ENCODE assay signal across 1 cellular context in the genomic region with DNA sequence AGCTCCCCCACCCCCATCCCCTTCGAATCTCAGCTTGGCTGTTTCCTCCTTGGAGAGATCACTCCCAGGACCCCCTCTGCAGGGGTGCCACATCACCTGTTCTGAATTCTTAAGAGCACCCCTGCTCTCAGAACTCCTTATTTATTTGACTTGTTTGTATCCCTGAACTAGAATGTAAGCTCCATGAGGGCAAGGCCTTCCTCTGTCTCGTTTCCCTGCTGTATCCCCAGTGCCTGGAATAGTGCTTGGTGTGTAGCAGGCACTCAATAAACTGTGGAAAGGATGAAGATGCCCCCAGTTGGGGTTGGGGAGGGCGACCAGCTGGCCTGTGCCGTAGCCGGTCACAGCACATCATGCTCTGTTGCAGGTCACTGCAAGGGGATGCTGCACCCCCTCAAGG.
TF ChIP-seq lines count a peak whose summit lies in the region.

No MANE protein-coding gene starts in this region.

TF ChIP-seq in K562, 482 proteins besides CTCF, POLR2A, EP300 and RAD21:
- TF ChIP-seq CBFA2T3 (IDR thresholded peaks at IDR 0.05), result no peak
- peak; percentile 90 for TF ChIP-seq ZNF316 (IDR thresholded peaks at IDR 0.05)
- no peak for TF ChIP-seq KDM1A (IDR thresholded peaks at IDR 0.05)
- no peak for TF ChIP-seq ZNF133 (CRISPR knock-in tag; IDR thresholded peaks at IDR 0.05)
- no peak for TF ChIP-seq SRSF9 (IDR thresholded peaks at IDR 0.05; ENCODE audit: borderline replicate concordance, low read depth, low read length)
- no peak for TF ChIP-seq MYNN (IDR thresholded peaks at IDR 0.05)
- no peak for TF ChIP-seq MYNN (CRISPR knock-in tag; IDR thresholded peaks at IDR 0.05)
- TF ChIP-seq, protein P1, sequence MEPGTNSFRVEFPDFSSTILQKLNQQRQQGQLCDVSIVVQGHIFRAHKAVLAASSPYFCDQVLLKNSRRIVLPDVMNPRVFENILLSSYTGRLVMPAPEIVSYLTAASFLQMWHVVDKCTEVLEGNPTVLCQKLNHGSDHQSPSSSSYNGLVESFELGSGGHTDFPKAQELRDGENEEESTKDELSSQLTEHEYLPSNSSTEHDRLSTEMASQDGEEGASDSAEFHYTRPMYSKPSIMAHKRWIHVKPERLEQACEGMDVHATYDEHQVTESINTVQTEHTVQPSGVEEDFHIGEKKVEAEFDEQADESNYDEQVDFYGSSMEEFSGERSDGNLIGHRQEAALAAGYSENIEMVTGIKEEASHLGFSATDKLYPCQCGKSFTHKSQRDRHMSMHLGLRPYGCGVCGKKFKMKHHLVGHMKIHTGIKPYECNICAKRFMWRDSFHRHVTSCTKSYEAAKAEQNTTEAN (CRISPR knock-in tag; IDR thresholded peaks at IDR 0.05), result no peak
- peak in 1 of 2 experiments; percentile 32; a peak in 1 of 3 replicates for TF ChIP-seq CBX3 (IDR thresholded peaks at IDR 0.05; ENCODE audit: borderline replicate concordance in 1 of 2, low read length in 2 of 2)
- no peak for TF ChIP-seq NFIC (IDR thresholded peaks at IDR 0.05)
- TF ChIP-seq ZNF699 (CRISPR knock-in tag; IDR thresholded peaks at IDR 0.05; ENCODE audit: insufficient replicate concordance), result no peak
- TF ChIP-seq CEBPB (tag; IDR thresholded peaks at IDR 0.05), result no peak
- TF ChIP-seq MTA2 (IDR thresholded peaks at IDR 0.05; ENCODE audit: low read depth), result no peak
- TF ChIP-seq, protein P2, sequence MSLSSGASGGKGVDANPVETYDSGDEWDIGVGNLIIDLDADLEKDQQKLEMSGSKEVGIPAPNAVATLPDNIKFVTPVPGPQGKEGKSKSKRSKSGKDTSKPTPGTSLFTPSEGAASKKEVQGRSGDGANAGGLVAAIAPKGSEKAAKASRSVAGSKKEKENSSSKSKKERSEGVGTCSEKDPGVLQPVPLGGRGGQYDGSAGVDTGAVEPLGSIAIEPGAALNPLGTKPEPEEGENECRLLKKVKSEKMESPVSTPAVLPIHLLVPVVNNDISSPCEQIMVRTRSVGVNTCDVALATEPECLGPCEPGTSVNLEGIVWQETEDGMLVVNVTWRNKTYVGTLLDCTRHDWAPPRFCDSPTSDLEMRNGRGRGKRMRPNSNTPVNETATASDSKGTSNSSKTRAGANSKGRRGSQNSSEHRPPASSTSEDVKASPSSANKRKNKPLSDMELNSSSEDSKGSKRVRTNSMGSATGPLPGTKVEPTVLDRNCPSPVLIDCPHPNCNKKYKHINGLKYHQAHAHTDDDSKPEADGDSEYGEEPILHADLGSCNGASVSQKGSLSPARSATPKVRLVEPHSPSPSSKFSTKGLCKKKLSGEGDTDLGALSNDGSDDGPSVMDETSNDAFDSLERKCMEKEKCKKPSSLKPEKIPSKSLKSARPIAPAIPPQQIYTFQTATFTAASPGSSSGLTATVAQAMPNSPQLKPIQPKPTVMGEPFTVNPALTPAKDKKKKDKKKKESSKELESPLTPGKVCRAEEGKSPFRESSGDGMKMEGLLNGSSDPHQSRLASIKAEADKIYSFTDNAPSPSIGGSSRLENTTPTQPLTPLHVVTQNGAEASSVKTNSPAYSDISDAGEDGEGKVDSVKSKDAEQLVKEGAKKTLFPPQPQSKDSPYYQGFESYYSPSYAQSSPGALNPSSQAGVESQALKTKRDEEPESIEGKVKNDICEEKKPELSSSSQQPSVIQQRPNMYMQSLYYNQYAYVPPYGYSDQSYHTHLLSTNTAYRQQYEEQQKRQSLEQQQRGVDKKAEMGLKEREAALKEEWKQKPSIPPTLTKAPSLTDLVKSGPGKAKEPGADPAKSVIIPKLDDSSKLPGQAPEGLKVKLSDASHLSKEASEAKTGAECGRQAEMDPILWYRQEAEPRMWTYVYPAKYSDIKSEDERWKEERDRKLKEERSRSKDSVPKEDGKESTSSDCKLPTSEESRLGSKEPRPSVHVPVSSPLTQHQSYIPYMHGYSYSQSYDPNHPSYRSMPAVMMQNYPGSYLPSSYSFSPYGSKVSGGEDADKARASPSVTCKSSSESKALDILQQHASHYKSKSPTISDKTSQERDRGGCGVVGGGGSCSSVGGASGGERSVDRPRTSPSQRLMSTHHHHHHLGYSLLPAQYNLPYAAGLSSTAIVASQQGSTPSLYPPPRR (CRISPR knock-in tag; IDR thresholded peaks at IDR 0.05; ENCODE audit: borderline replicate concordance), result no peak
- TF ChIP-seq ZNF583 (CRISPR knock-in tag; IDR thresholded peaks at IDR 0.05), result no peak
- TF ChIP-seq, protein P3, sequence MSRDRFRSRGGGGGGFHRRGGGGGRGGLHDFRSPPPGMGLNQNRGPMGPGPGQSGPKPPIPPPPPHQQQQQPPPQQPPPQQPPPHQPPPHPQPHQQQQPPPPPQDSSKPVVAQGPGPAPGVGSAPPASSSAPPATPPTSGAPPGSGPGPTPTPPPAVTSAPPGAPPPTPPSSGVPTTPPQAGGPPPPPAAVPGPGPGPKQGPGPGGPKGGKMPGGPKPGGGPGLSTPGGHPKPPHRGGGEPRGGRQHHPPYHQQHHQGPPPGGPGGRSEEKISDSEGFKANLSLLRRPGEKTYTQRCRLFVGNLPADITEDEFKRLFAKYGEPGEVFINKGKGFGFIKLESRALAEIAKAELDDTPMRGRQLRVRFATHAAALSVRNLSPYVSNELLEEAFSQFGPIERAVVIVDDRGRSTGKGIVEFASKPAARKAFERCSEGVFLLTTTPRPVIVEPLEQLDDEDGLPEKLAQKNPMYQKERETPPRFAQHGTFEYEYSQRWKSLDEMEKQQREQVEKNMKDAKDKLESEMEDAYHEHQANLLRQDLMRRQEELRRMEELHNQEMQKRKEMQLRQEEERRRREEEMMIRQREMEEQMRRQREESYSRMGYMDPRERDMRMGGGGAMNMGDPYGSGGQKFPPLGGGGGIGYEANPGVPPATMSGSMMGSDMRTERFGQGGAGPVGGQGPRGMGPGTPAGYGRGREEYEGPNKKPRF (IDR thresholded peaks at IDR 0.05; ENCODE audit: low read depth, low read length), result no peak
- no peak for TF ChIP-seq RNF2 (IDR thresholded peaks at IDR 0.05)
- TF ChIP-seq SIN3B (IDR thresholded peaks at IDR 0.05; ENCODE audit: low read depth), result no peak
- no peak for TF ChIP-seq CCAR2 (IDR thresholded peaks at IDR 0.05; ENCODE audit: low read depth, low read length)
- TF ChIP-seq MYBL2 (IDR thresholded peaks at IDR 0.05; ENCODE audit: low read depth), result no peak
- no peak for TF ChIP-seq MYBL2 (CRISPR knock-in tag; IDR thresholded peaks at IDR 0.05; ENCODE audit: borderline replicate concordance)
- TF ChIP-seq SAFB2 (IDR thresholded peaks at IDR 0.05; ENCODE audit: borderline replicate concordance, low read depth, low read length, severe bottlenecking), result no peak
- TF ChIP-seq TAF9B (IDR thresholded peaks at IDR 0.05; ENCODE audit: partially characterized antibody), result no peak
- TF ChIP-seq TRIM28 (IDR thresholded peaks at IDR 0.05), result peak; percentile 80
- TF ChIP-seq TSC22D4 (tag; IDR thresholded peaks at IDR 0.05), result no peak
- no peak for TF ChIP-seq ZBTB7A (IDR thresholded peaks at IDR 0.05; ENCODE audit: borderline replicate concordance, control insufficient read depth, low read depth, low read length)
- TF ChIP-seq, protein P4, sequence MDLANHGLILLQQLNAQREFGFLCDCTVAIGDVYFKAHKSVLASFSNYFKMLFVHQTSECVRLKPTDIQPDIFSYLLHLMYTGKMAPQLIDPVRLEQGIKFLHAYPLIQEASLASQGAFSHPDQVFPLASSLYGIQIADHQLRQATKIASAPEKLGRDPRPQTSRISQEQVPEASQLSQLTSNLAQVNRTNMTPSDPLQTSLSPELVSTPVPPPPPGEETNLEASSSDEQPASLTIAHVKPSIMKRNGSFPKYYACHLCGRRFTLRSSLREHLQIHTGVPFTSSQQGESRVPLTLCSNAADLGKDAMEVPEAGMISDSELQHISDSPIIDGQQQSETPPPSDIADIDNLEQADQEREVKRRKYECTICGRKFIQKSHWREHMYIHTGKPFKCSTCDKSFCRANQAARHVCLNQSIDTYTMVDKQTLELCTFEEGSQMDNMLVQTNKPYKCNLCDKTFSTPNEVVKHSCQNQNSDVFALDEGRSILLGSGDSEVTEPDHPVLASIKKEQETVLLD (IDR thresholded peaks at IDR 0.05), result no peak
- no peak for TF ChIP-seq ZNF124 (CRISPR knock-in tag; IDR thresholded peaks at IDR 0.05)
- TF ChIP-seq, protein P5, sequence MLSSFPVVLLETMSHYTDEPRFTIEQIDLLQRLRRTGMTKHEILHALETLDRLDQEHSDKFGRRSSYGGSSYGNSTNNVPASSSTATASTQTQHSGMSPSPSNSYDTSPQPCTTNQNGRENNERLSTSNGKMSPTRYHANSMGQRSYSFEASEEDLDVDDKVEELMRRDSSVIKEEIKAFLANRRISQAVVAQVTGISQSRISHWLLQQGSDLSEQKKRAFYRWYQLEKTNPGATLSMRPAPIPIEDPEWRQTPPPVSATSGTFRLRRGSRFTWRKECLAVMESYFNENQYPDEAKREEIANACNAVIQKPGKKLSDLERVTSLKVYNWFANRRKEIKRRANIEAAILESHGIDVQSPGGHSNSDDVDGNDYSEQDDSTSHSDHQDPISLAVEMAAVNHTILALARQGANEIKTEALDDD (IDR thresholded peaks at IDR 0.05), result no peak
- TF ChIP-seq HEY1 (CRISPR knock-in tag; IDR thresholded peaks at IDR 0.05; ENCODE audit: borderline replicate concordance), result no peak
- 0 out of 4 replicates have a peak, but pooled peaks of 1 of the 2 experiments have one; percentile 25 for TF ChIP-seq TRIM24 (IDR thresholded peaks at IDR 0.05)
- TF ChIP-seq CGGBP1 (CRISPR knock-in tag; IDR thresholded peaks at IDR 0.05), result no peak
- TF ChIP-seq MYC (IDR thresholded peaks at IDR 0.05; ENCODE audit: low read depth, low read length), result no peak
- TF ChIP-seq MYC (CRISPR knock-in tag; IDR thresholded peaks at IDR 0.05; ENCODE audit: borderline replicate concordance, low read depth), result no peak
- 0 out of 2 replicates have a peak, but pooled peaks have one; percentile 1 for TF ChIP-seq POLR2AphosphoS2 (IDR thresholded peaks at IDR 0.05; ENCODE audit: low read length)
